8 cellular contexts compared by ENCODE assay signal in the genomic region with DNA sequence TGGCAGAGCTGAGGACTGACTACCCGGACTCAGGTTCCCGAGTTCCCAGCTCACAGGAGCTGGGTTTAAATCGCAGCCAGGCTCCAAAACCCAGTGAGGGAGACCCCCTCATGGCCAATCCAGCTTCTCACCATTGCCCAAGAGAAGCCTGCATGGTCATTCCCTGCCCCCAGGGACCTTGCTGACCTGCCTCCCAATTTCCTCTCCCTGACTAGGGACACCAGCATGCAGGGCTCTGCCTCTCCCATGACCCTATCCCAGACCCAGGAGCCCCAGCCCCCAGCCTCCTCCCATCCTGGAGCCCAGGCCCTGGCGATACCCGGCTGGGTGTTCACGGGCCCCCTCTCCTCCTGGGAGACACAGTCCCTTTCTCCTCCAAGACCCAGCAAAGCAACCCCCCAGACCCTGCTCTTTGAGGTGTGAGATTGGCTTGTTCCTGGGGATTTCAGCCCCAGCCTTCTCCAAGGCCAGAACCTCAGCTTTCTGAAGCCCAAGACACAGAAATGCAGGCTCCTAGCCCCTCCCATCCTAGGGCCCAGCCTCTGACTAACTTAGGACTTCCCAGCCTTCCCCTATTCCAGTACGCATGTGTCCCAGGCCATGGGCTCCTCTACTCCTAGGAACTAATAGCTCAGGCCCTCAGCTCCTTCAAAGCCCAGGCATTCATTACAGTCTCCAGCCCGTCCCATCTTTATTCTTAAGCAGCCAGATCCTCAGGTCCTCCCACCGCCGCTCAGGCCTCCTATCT. TPM values are rescaled to one million over a fixed set of nuclear protein-coding genes. Genes with fewer than 3 reads are reported as not detected.
DNase-seq lines count a peak whose midpoint lies in the region; ATAC-seq, FAIRE-seq and TF ChIP-seq lines count a peak whose summit lies in the region.

No MANE protein-coding gene starts in this region.

- H2BK5ac ChIP-seq in H1 (ENCODE audit: low read depth, low read length): peak overlapping the region; percentile 35; the same call in 1 of the 2 replicates
- no peak overlapping the region for H2BK5ac ChIP-seq in mesendoderm (ENCODE audit: low read length)

- H3K4me2 ChIP-seq in H1 (ENCODE audit: insufficient read depth in 1 of 2, low read depth in 2 of 2, low read length in 2 of 2) (peak overlapping the region; percentile 87 to 91), mesendoderm (ENCODE audit: low read length) (peak overlapping the region; percentile 7)

- H3K14ac ChIP-seq in H1 (ENCODE audit: insufficient read length): no peak overlapping the region

- TF ChIP-seq RAD21 in H1 (IDR thresholded peaks at IDR 0.05 in 1 of 2, conservative IDR thresholded peaks at IDR 0.05 in 1 of 2; ENCODE audit: low read depth in 2 of 2, low read length in 2 of 2): no peak

- FAIRE-seq in GM12891 (lab: Jason Lieb, UNC) (no peak), H1 (lab: Jason Lieb, UNC) (no peak)

- H2AFZ ChIP-seq in H1 (ENCODE audit: low read length): no peak overlapping the region

- H3K79me2 ChIP-seq in H1 (ENCODE audit: control insufficient read depth in 1 of 2, insufficient read depth in 2 of 2, low read length in 2 of 2) (peaks cover 11 to 31% of the 10 kb centered on the region in 2 experiments; a peak in 3 of 4 replicates), mesendoderm (ENCODE audit: control insufficient read depth, insufficient read depth, low read length) (peaks cover 22% of the 10 kb centered on the region)

- H3K36me3 ChIP-seq in H1 (ENCODE audit: control insufficient read depth in 2 of 4, insufficient read depth in 4 of 4, low read length in 3 of 4) (peaks cover 0 to 13% (median 5%) of the 10 kb centered on the region in 4 experiments; a peak in 4 of 8 replicates), mesendoderm (ENCODE audit: control insufficient read depth, insufficient read depth, low read length) (no peaks in the 10 kb centered on the region), upper lobe of right lung (peaks cover 11% of the 10 kb centered on the region)

- H3K18ac ChIP-seq in H1 (ENCODE audit: extremely low read depth, low read length): no peak overlapping the region; the same call in 1 of the 2 replicates
- H3K18ac ChIP-seq in mesendoderm (ENCODE audit: low read length): peak overlapping the region; percentile 3

- H4K91ac ChIP-seq in H1 (replicated peaks; ENCODE audit: insufficient read length, low read length): no peak overlapping the region

- H2BK120ac ChIP-seq in H1 (replicated peaks; ENCODE audit: low read depth, low read length): no peak overlapping the region
- H2BK120ac ChIP-seq in mesendoderm (ENCODE audit: low read depth, low read length): no peak overlapping the region

- H4K5ac ChIP-seq in H1 (ENCODE audit: insufficient read length, low read depth, low read length) (peak overlapping the region; percentile 50), mesendoderm (ENCODE audit: low read length) (no peak overlapping the region)

- H3K9me3 ChIP-seq in H1 (ENCODE audit: insufficient read depth in 2 of 2, low read depth in 1 of 2, low read length in 1 of 2) (no peaks in the 10 kb centered on the region), upper lobe of right lung (no peaks in the 10 kb centered on the region)

- no peak overlapping the region for H2BK20ac ChIP-seq in H1 (ENCODE audit: low read length)

- H3K4me3 ChIP-seq in H1 (ENCODE audit: extremely low read depth in 1 of 4, insufficient read depth in 2 of 4, low read depth in 3 of 4, low read length in 4 of 4) (peak overlapping the region; percentile 66 to 97 (median 92)), mesendoderm (ENCODE audit: low read length) (peak overlapping the region; percentile 32), upper lobe of right lung (peak overlapping the region; percentile 80)

- H4K20me1 ChIP-seq in H1 (replicated peaks in 1 of 2; ENCODE audit: control insufficient read depth in 1 of 2, insufficient read depth in 2 of 2, low read length in 2 of 2): peaks cover 0 to 13% of the 10 kb centered on the region in 2 experiments

- no peak overlapping the region for H2AK5ac ChIP-seq in H1 (ENCODE audit: low read depth, low read length)
- no peak overlapping the region for H2AK5ac ChIP-seq in mesendoderm (ENCODE audit: low read length)

- H4K8ac ChIP-seq in H1 (ENCODE audit: extremely low read depth, insufficient read depth, low read length) (no peak overlapping the region), mesendoderm (ENCODE audit: low read depth, low read length) (no peak overlapping the region)

- no peak overlapping the region for H2BK12ac ChIP-seq in H1 (ENCODE audit: low read depth, low read length)

- H2BK15ac ChIP-seq in H1 (ENCODE audit: low read length): no peak overlapping the region
- H2BK15ac ChIP-seq in mesendoderm (replicated peaks; ENCODE audit: low read depth): no peak overlapping the region

- H3K27me3 ChIP-seq in H1 (replicated peaks in 1 of 4; ENCODE audit: control insufficient read depth in 3 of 4, extremely low read depth in 1 of 4, insufficient read depth in 3 of 4, low read length in 3 of 4) (no peaks in the 10 kb centered on the region), mesendoderm (ENCODE audit: insufficient read depth, low read length, poor library complexity) (no peaks in the 10 kb centered on the region), upper lobe of right lung (no peaks in the 10 kb centered on the region)

- POLR2A ChIA-PET in H1 (lab: Charles Lee; ENCODE audit: partially characterized antibody): interaction anchor here (1.2 to 4.4 kb wide), 10 partner anchors 9 to 155 kb away, joined by 3 to 37 read pairs (median 4); a partner anchor contains a TSS

- H3K23ac ChIP-seq in H1 (ENCODE audit: insufficient read length) (no peak overlapping the region), mesendoderm (ENCODE audit: low read length) (no peak overlapping the region)

- DNase-seq in A172 (ENCODE audit: low spot score) (peak; percentile 42), GM12891 (ENCODE audit: insufficient read length, low spot score) (peak; percentile 47), SK-MEL-5 (ENCODE audit: low read depth, low spot score) (peak; percentile 73), H1 (ENCODE audit: low read depth in 1 of 2, low spot score in 2 of 2) (no peak), mesendoderm (peak; percentile 86), upper lobe of right lung (no peak), GDM1 (lab: John Stamatoyannopoulos, UW) (no peak)

- H3K9ac ChIP-seq in H1 (replicated peaks in 1 of 4; ENCODE audit: extremely low read depth in 1 of 4, low read depth in 3 of 4, low read length in 3 of 4): peak overlapping the region in 3 of 4 experiments; percentile 25 to 75 (median 73); a peak in 5 of 7 replicates
- H3K9ac ChIP-seq in mesendoderm (ENCODE audit: low read length): peak overlapping the region; percentile 68

- H3K79me1 ChIP-seq in H1 (ENCODE audit: low read depth, low read length) (peaks cover 15% of the 10 kb centered on the region), mesendoderm (ENCODE audit: low read length) (peaks cover 19% of the 10 kb centered on the region)

- no peak for TF ChIP-seq EP300 in H1 (IDR thresholded peaks at IDR 0.05; ENCODE audit: borderline replicate concordance in 1 of 2, low read depth in 2 of 2, low read length in 2 of 2)

- CTCF ChIA-PET in H1 (lab: Charles Lee; ENCODE audit: partially characterized antibody): interaction anchor here (0.6 to 2.6 kb wide), 14 partner anchors 10 to 187 kb away, joined by 3 to 19 read pairs (median 4); a partner anchor contains a TSS

- TF ChIP-seq POLR2A in GM12891 (IDR thresholded peaks at IDR 0.05; ENCODE audit: low read depth, low read length): no peak
- no peak for TF ChIP-seq POLR2A in H1 (IDR thresholded peaks at IDR 0.05; ENCODE audit: control extremely low read depth in 1 of 2, low read depth in 2 of 2, low read length in 2 of 2)

- 58% methylated on average over 9 of the region's 10 CpGs; no CpG with 5 or more reads in 1 of the 2 experiments for WGBS in H1 (ENCODE audit: extremely low coverage in 1 of 2, insufficient coverage in 1 of 2, insufficient read length in 1 of 2, insufficient replicate concordance in 2 of 2, low coverage in 1 of 2, low lambda C conversion rate in 2 of 2, missing lambda C conversion rate in 1 of 2), 2 experiments
- no CpG with 5 or more reads among the region's 10 CpGs for WGBS in mesendoderm (ENCODE audit: extremely low coverage, insufficient coverage, low lambda C conversion rate)

- intact Hi-C loops in upper lobe of right lung (cut with DNase I): no loop called here

- H3K56ac ChIP-seq in H1 (replicated peaks; ENCODE audit: insufficient read length, low read depth, low read length) (no peak overlapping the region), mesendoderm (ENCODE audit: low read length) (peak overlapping the region; percentile 65)

- H3K27ac ChIP-seq in H1 (ENCODE audit: low read depth, low read length): no peak overlapping the region
- no peak overlapping the region for H3K27ac ChIP-seq in mesendoderm (ENCODE audit: low read depth, low read length)
- peak overlapping the region; percentile 95 for H3K27ac ChIP-seq in upper lobe of right lung

- H3K23me2 ChIP-seq in H1 (ENCODE audit: low read depth, low read length): peaks cover 8% of the 10 kb centered on the region; the same call in 1 of the 2 replicates

- H3K4me1 ChIP-seq in H1 (replicated peaks in 1 of 4; ENCODE audit: control insufficient read depth in 3 of 4, insufficient read depth in 4 of 4, low read length in 3 of 4) (peaks cover 0 to 3% (median 0%) of the 10 kb centered on the region in 4 experiments; a peak in 2 of 7 replicates), mesendoderm (ENCODE audit: control insufficient read depth, low read depth, low read length) (no peaks in the 10 kb centered on the region), upper lobe of right lung (peaks cover 20% of the 10 kb centered on the region)

- ATAC-seq in upper lobe of right lung (peak; percentile 53), HG02623 (IDR thresholded peaks at IDR 0.05; ENCODE audit: unreplicated experiment) (no peak)

- in situ Hi-C loops in SK-MEL-5 (cut with HindIII; ENCODE audit: low pct_unique_long_range_greater_than_20kb, low sequenced_read_pairs): no loop called here

- TF ChIP-seq CTCF in H1 (IDR thresholded peaks at IDR 0.05; ENCODE audit: control extremely low read depth in 1 of 3, insufficient read depth in 1 of 3, low read depth in 1 of 3, low read length in 3 of 3) (no peak), upper lobe of right lung (IDR thresholded peaks at IDR 0.05) (no peak)

- no peak overlapping the region for H3K4ac ChIP-seq in H1 (replicated peaks; ENCODE audit: insufficient read length, low read depth, low read length)
- H3K4ac ChIP-seq in mesendoderm (ENCODE audit: low read depth, low read length): no peak overlapping the region

RNA-seq across cellular contexts. Expression of a gene that starts 1.1 kb away (rescaled TPM):
- total RNA-seq in A172 (2014; rRNA removed; shearing (Covaris generic)): 14.1 and 18.2 TPM in 2 replicates
- polyA plus RNA-seq in GM12891 (2012; ENCODE audit: low read depth, missing spikeins): 46.8 TPM
- total RNA-seq in SK-MEL-5 (2014; rRNA removed; shearing (Covaris generic)): 29.3 and 33.1 TPM in 2 replicates
- polyA plus RNA-seq in SK-MEL-5 (2015; cell fraction: cytosol; rRNA removed): 45.4 and 59.1 TPM in 2 replicates
- 55.5 and 58.6 TPM in 2 replicates for polyA plus RNA-seq in SK-MEL-5 (2015; cell fraction: nucleus; rRNA removed)
- total RNA-seq in H1 (2021; fragmentation: NEBNext Ultra II Directional; extraction: Animal tissue kit (Norgen Biotek cat#: 25700)): 37.8 and 38.7 TPM in 2 replicates
- polyA plus RNA-seq in H1 (2011; rRNA removed): 30.0 and 41.9 TPM in 2 replicates
- 25.6 TPM for polyA plus RNA-seq in H1 (2011; cell fraction: cytosol; rRNA removed)
- polyA plus RNA-seq in H1 (2011; cell fraction: nucleus; rRNA removed): 52.0 TPM
- 31.3 to 34.4 TPM (median 34.1 TPM) in 4 replicates for polyA plus RNA-seq in H1 (2012, experiment 1 of 2)
- 33.2 TPM for polyA plus RNA-seq in H1 (2012, experiment 2 of 2)
- 23.7 TPM for polyA plus RNA-seq in H1 (2013, experiment 1 of 2)
- polyA plus RNA-seq in H1 (2013, experiment 2 of 2): 22.3 TPM
- polyA minus RNA-seq in H1 (2011; rRNA and poly(A)+ RNA removed): 43.2 and 45.0 TPM in 2 replicates
- polyA minus RNA-seq in H1 (2011; cell fraction: cytosol; rRNA and poly(A)+ RNA removed): 25.8 TPM
- polyA minus RNA-seq in H1 (2011; cell fraction: nucleus; rRNA and poly(A)+ RNA removed): 19.8 TPM
- 20.1 TPM for polyA plus RNA-seq in mesendoderm (2013, experiment 1 of 2)
- 19.3 TPM for polyA plus RNA-seq in mesendoderm (2013, experiment 2 of 2)
- total RNA-seq in upper lobe of right lung: 35.1 TPM

RNA-seq across cellular contexts. Expression of a gene that starts 1.7 kb away (rescaled TPM):
- 121 and 149 TPM in 2 replicates for total RNA-seq in A172 (2014; rRNA removed; shearing (Covaris generic))
- polyA plus RNA-seq in GM12891 (2012; ENCODE audit: low read depth, missing spikeins): 104 TPM
- total RNA-seq in SK-MEL-5 (2014; rRNA removed; shearing (Covaris generic)): 199 and 203 TPM in 2 replicates
- polyA plus RNA-seq in SK-MEL-5 (2015; cell fraction: cytosol; rRNA removed): 191 and 198 TPM in 2 replicates
- 122 and 139 TPM in 2 replicates for polyA plus RNA-seq in SK-MEL-5 (2015; cell fraction: nucleus; rRNA removed)
- total RNA-seq in H1 (2021; fragmentation: NEBNext Ultra II Directional; extraction: Animal tissue kit (Norgen Biotek cat#: 25700)): 152 and 160 TPM in 2 replicates
- polyA plus RNA-seq in H1 (2011; rRNA removed): 247 and 341 TPM in 2 replicates
- 318 TPM for polyA plus RNA-seq in H1 (2011; cell fraction: cytosol; rRNA removed)
- polyA plus RNA-seq in H1 (2011; cell fraction: nucleus; rRNA removed): 322 TPM
- 172 to 250 TPM (median 216 TPM) in 4 replicates for polyA plus RNA-seq in H1 (2012, experiment 1 of 2)
- 191 TPM for polyA plus RNA-seq in H1 (2012, experiment 2 of 2)
- 85.2 TPM for polyA plus RNA-seq in H1 (2013, experiment 1 of 2)
- 79.0 TPM for polyA plus RNA-seq in H1 (2013, experiment 2 of 2)
- 148 and 152 TPM in 2 replicates for polyA minus RNA-seq in H1 (2011; rRNA and poly(A)+ RNA removed)
- 139 TPM for polyA minus RNA-seq in H1 (2011; cell fraction: cytosol; rRNA and poly(A)+ RNA removed)
- polyA minus RNA-seq in H1 (2011; cell fraction: nucleus; rRNA and poly(A)+ RNA removed): 97.5 TPM
- 88.9 TPM for polyA plus RNA-seq in mesendoderm (2013, experiment 1 of 2)
- 92.5 TPM for polyA plus RNA-seq in mesendoderm (2013, experiment 2 of 2)
- total RNA-seq in upper lobe of right lung: 37.6 TPM

RNA-seq across cellular contexts. Expression of a gene that starts 24.9 kb away (rescaled TPM):
- not detected in 2 replicates for total RNA-seq in A172 (2014; rRNA removed; shearing (Covaris generic))
- not detected for polyA plus RNA-seq in GM12891 (2012; ENCODE audit: low read depth, missing spikeins)
- not detected in 2 replicates for total RNA-seq in SK-MEL-5 (2014; rRNA removed; shearing (Covaris generic))
- 2.4 TPM in 1 of 2 replicates, not detected in the other for polyA plus RNA-seq in SK-MEL-5 (2015; cell fraction: cytosol; rRNA removed)
- polyA plus RNA-seq in SK-MEL-5 (2015; cell fraction: nucleus; rRNA removed): 4.3 TPM in 1 of 2 replicates, not detected in the other
- total RNA-seq in H1 (2021; fragmentation: NEBNext Ultra II Directional; extraction: Animal tissue kit (Norgen Biotek cat#: 25700)): not detected in 2 replicates
- 0.53 and 1.2 TPM in 2 replicates for polyA plus RNA-seq in H1 (2011; rRNA removed)
- 0.32 TPM for polyA plus RNA-seq in H1 (2011; cell fraction: cytosol; rRNA removed)
- 4.1 TPM for polyA plus RNA-seq in H1 (2011; cell fraction: nucleus; rRNA removed)
- polyA plus RNA-seq in H1 (2012, experiment 1 of 2): 0.51 to 0.84 TPM (median 0.60 TPM) in 3 of 4 replicates, not detected in the other
- polyA plus RNA-seq in H1 (2012, experiment 2 of 2): not detected
- 0.28 TPM for polyA plus RNA-seq in H1 (2013, experiment 1 of 2)
- polyA plus RNA-seq in H1 (2013, experiment 2 of 2): not detected
- polyA minus RNA-seq in H1 (2011; rRNA and poly(A)+ RNA removed): not detected in 2 replicates
- not detected for polyA minus RNA-seq in H1 (2011; cell fraction: cytosol; rRNA and poly(A)+ RNA removed)
- polyA minus RNA-seq in H1 (2011; cell fraction: nucleus; rRNA and poly(A)+ RNA removed): not detected
- polyA plus RNA-seq in mesendoderm (2013, experiment 1 of 2): not detected
- not detected for polyA plus RNA-seq in mesendoderm (2013, experiment 2 of 2)
- total RNA-seq in upper lobe of right lung: not detected

RNA-seq across cellular contexts. Expression of a gene that starts 26.9 kb away (rescaled TPM):
- 1,818 and 2,662 TPM in 2 replicates for total RNA-seq in A172 (2014; rRNA removed; shearing (Covaris generic))
- 2,219 TPM for polyA plus RNA-seq in GM12891 (2012; ENCODE audit: low read depth, missing spikeins)
- 1,840 and 1,902 TPM in 2 replicates for total RNA-seq in SK-MEL-5 (2014; rRNA removed; shearing (Covaris generic))
- polyA plus RNA-seq in SK-MEL-5 (2015; cell fraction: cytosol; rRNA removed): 1,783 and 1,985 TPM in 2 replicates
- polyA plus RNA-seq in SK-MEL-5 (2015; cell fraction: nucleus; rRNA removed): 182 and 219 TPM in 2 replicates
- 1,751 and 1,764 TPM in 2 replicates for total RNA-seq in H1 (2021; fragmentation: NEBNext Ultra II Directional; extraction: Animal tissue kit (Norgen Biotek cat#: 25700))
- 2,427 and 3,043 TPM in 2 replicates for polyA plus RNA-seq in H1 (2011; rRNA removed)
- 1,042 TPM for polyA plus RNA-seq in H1 (2011; cell fraction: cytosol; rRNA removed)
- 1,402 TPM for polyA plus RNA-seq in H1 (2011; cell fraction: nucleus; rRNA removed)
- 1,164 to 2,476 TPM (median 2,085 TPM) in 4 replicates for polyA plus RNA-seq in H1 (2012, experiment 1 of 2)
- 3,986 TPM for polyA plus RNA-seq in H1 (2012, experiment 2 of 2)
- polyA plus RNA-seq in H1 (2013, experiment 1 of 2): 2,213 TPM
- polyA plus RNA-seq in H1 (2013, experiment 2 of 2): 2,143 TPM
- polyA minus RNA-seq in H1 (2011; rRNA and poly(A)+ RNA removed): 388 and 494 TPM in 2 replicates
- 417 TPM for polyA minus RNA-seq in H1 (2011; cell fraction: cytosol; rRNA and poly(A)+ RNA removed)
- polyA minus RNA-seq in H1 (2011; cell fraction: nucleus; rRNA and poly(A)+ RNA removed): 311 TPM
- 2,631 TPM for polyA plus RNA-seq in mesendoderm (2013, experiment 1 of 2)
- polyA plus RNA-seq in mesendoderm (2013, experiment 2 of 2): 2,464 TPM
- 7,346 TPM for total RNA-seq in upper lobe of right lung

RNA-seq across cellular contexts. Expression of a gene that starts 32.1 kb away (rescaled TPM):
- total RNA-seq in A172 (2014; rRNA removed; shearing (Covaris generic)): 2.6 TPM in 1 of 2 replicates, not detected in the other
- not detected for polyA plus RNA-seq in GM12891 (2012; ENCODE audit: low read depth, missing spikeins)
- total RNA-seq in SK-MEL-5 (2014; rRNA removed; shearing (Covaris generic)): not detected in 2 replicates
- not detected in 2 replicates for polyA plus RNA-seq in SK-MEL-5 (2015; cell fraction: cytosol; rRNA removed)
- polyA plus RNA-seq in SK-MEL-5 (2015; cell fraction: nucleus; rRNA removed): not detected in 2 replicates
- not detected in 2 replicates for total RNA-seq in H1 (2021; fragmentation: NEBNext Ultra II Directional; extraction: Animal tissue kit (Norgen Biotek cat#: 25700))
- 0.09 TPM in 1 of 2 replicates, not detected in the other for polyA plus RNA-seq in H1 (2011; rRNA removed)
- polyA plus RNA-seq in H1 (2011; cell fraction: cytosol; rRNA removed): not detected
- not detected for polyA plus RNA-seq in H1 (2011; cell fraction: nucleus; rRNA removed)
- not detected in 4 replicates for polyA plus RNA-seq in H1 (2012, experiment 1 of 2)
- polyA plus RNA-seq in H1 (2012, experiment 2 of 2): 0.50 TPM
- 0.12 TPM for polyA plus RNA-seq in H1 (2013, experiment 1 of 2)
- polyA plus RNA-seq in H1 (2013, experiment 2 of 2): not detected
- polyA minus RNA-seq in H1 (2011; rRNA and poly(A)+ RNA removed): not detected in 2 replicates
- not detected for polyA minus RNA-seq in H1 (2011; cell fraction: cytosol; rRNA and poly(A)+ RNA removed)
- polyA minus RNA-seq in H1 (2011; cell fraction: nucleus; rRNA and poly(A)+ RNA removed): not detected
- polyA plus RNA-seq in mesendoderm (2013, experiment 1 of 2): not detected
- polyA plus RNA-seq in mesendoderm (2013, experiment 2 of 2): not detected
- not detected for total RNA-seq in upper lobe of right lung

Comparison
In these comparisons a context has a peak if more than half of its experiments do, and no peak if none do; other contexts are left out.
1. DNase-seq: peak in A172 (single experiment), GM12891 (single experiment), SK-MEL-5 (single experiment) and mesendoderm (single experiment); none in H1 (0 of 2), upper lobe of right lung (single experiment) and GDM1 (single experiment).
2. H3K4me3 ChIP-seq: peak in every context shown above with its lines; median percentile 92 in H1; 80 in upper lobe of right lung; 32 in mesendoderm.